In genomic region chr10:31929260-31929985, GRCh38 we compare ENCODE assay signal across 8 cellular contexts. TPM values are rescaled to one million over a fixed set of nuclear protein-coding genes. Genes with fewer than 3 reads are reported as not detected.
DNase-seq lines count a peak whose midpoint lies in the region; ATAC-seq and TF ChIP-seq lines count a peak whose summit lies in the region.

No MANE protein-coding gene starts in this region.

- H3K9ac ChIP-seq in smooth muscle cell (ENCODE audit: low read depth), result peak overlapping the region; percentile 89

- DNase-seq in CMK (ENCODE audit: low read depth), result peak; percentile 7
- peak; percentile 59 for DNase-seq in HuH-7.5 (ENCODE audit: low spot score)
- DNase-seq in T-helper 17 cell, result peak; percentile 6 to 25 (median 13)
- DNase-seq in chondrocyte (ENCODE audit: low spot score), result no peak
- peak; percentile 37 for DNase-seq in inferior parietal cortex (ENCODE audit: extremely low spot score)
- DNase-seq in smooth muscle cell (lab: John Stamatoyannopoulos, UW; ENCODE audit: unreplicated experiment), result no peak
- DNase-seq in NCI-H2081 treated with DMSO at 0.1 percent for 48 hours (lab: John Stamatoyannopoulos, UW), result no peak

- H2AFZ ChIP-seq in smooth muscle cell (ENCODE audit: low read depth), result peak overlapping the region; percentile 87

- peak overlapping the region; percentile 95 for H3K4me3 ChIP-seq in smooth muscle cell

- H3K27ac Mint-ChIP-seq in T-helper 17 cell (peak overlapping the region; percentile 88), chondrocyte (ENCODE audit: unreplicated experiment) (peak overlapping the region; percentile 99)

- H3K9me3 Mint-ChIP-seq in chondrocyte (ENCODE audit: low read depth), result no peaks in the 10 kb centered on the region

- H4K20me1 ChIP-seq in smooth muscle cell (ENCODE audit: low read depth), result peaks cover 33% of the 10 kb centered on the region

- ATAC-seq in GM21360 (IDR thresholded peaks at IDR 0.05; ENCODE audit: unreplicated experiment), result peak; percentile 18
- no peak for ATAC-seq in T-helper 17 cell

- H3K4me3 Mint-ChIP-seq in T-helper 17 cell (peak overlapping the region; percentile 93), chondrocyte (ENCODE audit: unreplicated experiment) (peak overlapping the region; percentile 86)

- H3K79me2 ChIP-seq in smooth muscle cell (ENCODE audit: low read depth), result peaks cover 36% of the 10 kb centered on the region

- H3K27me3 Mint-ChIP-seq in T-helper 17 cell, result no peaks in the 10 kb centered on the region
- no peaks in the 10 kb centered on the region for H3K27me3 Mint-ChIP-seq in chondrocyte (ENCODE audit: low read depth)

- H3K27me3 ChIP-seq in smooth muscle cell (ENCODE audit: low read depth), result no peaks in the 10 kb centered on the region

- H3K36me3 ChIP-seq in smooth muscle cell (ENCODE audit: low read depth), result no peaks in the 10 kb centered on the region

- H3K4me1 Mint-ChIP-seq in T-helper 17 cell, result peaks cover 37% of the 10 kb centered on the region
- peaks cover 30% of the 10 kb centered on the region for H3K4me1 Mint-ChIP-seq in chondrocyte (ENCODE audit: low read depth)

- H3K36me3 Mint-ChIP-seq in T-helper 17 cell (ENCODE audit: low read depth) (no peaks in the 10 kb centered on the region), chondrocyte (ENCODE audit: low read depth) (no peaks in the 10 kb centered on the region)

- H3K9me3 ChIP-seq in T-helper 17 cell (ENCODE audit: control insufficient read depth, low read length, poor library complexity, severe bottlenecking) (no peaks in the 10 kb centered on the region), smooth muscle cell (replicated peaks; ENCODE audit: low read depth) (no peaks in the 10 kb centered on the region)

- peaks cover 14% of the 10 kb centered on the region for H3K4me1 ChIP-seq in smooth muscle cell (ENCODE audit: low read depth)

- peaks cover 4% of the 10 kb centered on the region for H3F3A ChIP-seq in smooth muscle cell (ENCODE audit: low read depth)

- TF ChIP-seq CTCF in chondrocyte (IDR thresholded peaks at IDR 0.05) (no peak), smooth muscle cell (IDR thresholded peaks at IDR 0.05; ENCODE audit: borderline replicate concordance, insufficient read depth, poor library complexity, severe bottlenecking) (no peak)

- WGBS in smooth muscle cell (ENCODE audit: low lambda C conversion rate), result 3% methylated on average over 25 of the region's 25 CpGs

- peak overlapping the region; percentile 77 for H3K27ac ChIP-seq in smooth muscle cell (ENCODE audit: low read depth)

- H3K4me2 ChIP-seq in smooth muscle cell, result peak overlapping the region; percentile 82

RNA-seq across cellular contexts. Expression of gene ARHGAP12, which starts 0.8 kb away (rescaled TPM):
- total RNA-seq in T-helper 17 cell (10 to 100 TPM; 22.6 to 28.2 TPM), chondrocyte (16.5 to 18.1 TPM (median 16.7 TPM) in 3 replicates), smooth muscle cell (32.7 and 46.2 TPM in 2 replicates)
- 10.5 and 14.5 TPM in 2 replicates for polyA plus RNA-seq in smooth muscle cell

Comparison
In these comparisons a context has a peak if more than half of its experiments do, and no peak if none do; other contexts are left out.
1. DNase-seq: peak in CMK (single experiment), HuH-7.5 (single experiment), T-helper 17 cell (3 of 3) and inferior parietal cortex (single experiment); none in chondrocyte (single experiment), smooth muscle cell (single experiment) and NCI-H2081 treated with DMSO at 0.1 percent for 48 hours (single experiment).